In genomic region chr17:75688209-75688771, GRCh38 we compare ENCODE assay signal across 9 cellular contexts. TPM values are rescaled to one million over a fixed set of nuclear protein-coding genes. Genes with fewer than 3 reads are reported as not detected.
DNase-seq lines count a peak whose midpoint lies in the region; ATAC-seq, FAIRE-seq and TF ChIP-seq lines count a peak whose summit lies in the region.
"Had no signal": no experiment of that assay in that cellular context is flagged by ENCODE, and none has a peak within 500 bp of the region (broad histone marks: within the 10 kb centered on the region; RNA-seq: fewer than 3 reads in every experiment).

No MANE protein-coding gene starts in this region.

- H2BK15ac ChIP-seq in mesendoderm (replicated peaks; ENCODE audit: low read depth), result no peak overlapping the region

- ATAC-seq in right lobe of liver (peak in 2 of 4 donors; percentile 19 to 40), HepG2 (no peak), HG03196 (IDR thresholded peaks at IDR 0.05; ENCODE audit: unreplicated experiment) (no peak), GM18907 (IDR thresholded peaks at IDR 0.05; ENCODE audit: unreplicated experiment) (no peak)

- H3K27ac ChIP-seq in right lobe of liver, result peak overlapping the region in 2 of 3 donors; percentile 18 to 28
- no peak overlapping the region for H3K27ac ChIP-seq in HepG2 (ENCODE audit: extremely low read length, insufficient read depth, low read length)
- H3K27ac ChIP-seq in astrocyte (ENCODE audit: low read depth, low read length), result peak overlapping the region; percentile 39
- no peak overlapping the region for H3K27ac ChIP-seq in mesendoderm (ENCODE audit: low read depth, low read length)
- H3K27ac ChIP-seq: VCaP had no signal

- H2AK5ac ChIP-seq in mesendoderm (ENCODE audit: low read length), result no peak overlapping the region

- no peak overlapping the region for H2AFZ ChIP-seq in HepG2 (ENCODE audit: low read length)
- no peak overlapping the region for H2AFZ ChIP-seq in astrocyte (ENCODE audit: low read depth, low read length)

- no peak overlapping the region for H3K4me3 ChIP-seq in right lobe of liver
- no peak overlapping the region for H3K4me3 ChIP-seq in HepG2 (replicated peaks in 1 of 3; ENCODE audit: insufficient read depth in 1 of 3, low read depth in 2 of 3, low read length in 3 of 3)
- no peak overlapping the region for H3K4me3 ChIP-seq in astrocyte (ENCODE audit: insufficient read depth, low read depth, low read length)
- no peak overlapping the region for H3K4me3 ChIP-seq in mesendoderm (ENCODE audit: low read length)

- H3K36me3 ChIP-seq in right lobe of liver, result peaks cover 0 to 3% (median 1%) of the 10 kb centered on the region in 4 donors
- H3K36me3 ChIP-seq in HepG2 (replicated peaks in 1 of 2; ENCODE audit: control insufficient read depth in 1 of 2, insufficient read depth in 2 of 2, low read length in 2 of 2), result peaks cover 26 to 73% of the 10 kb centered on the region in 2 experiments
- peaks cover 6% of the 10 kb centered on the region for H3K36me3 ChIP-seq in astrocyte (ENCODE audit: insufficient read depth, low read length)
- peaks cover 3% of the 10 kb centered on the region for H3K36me3 ChIP-seq in mesendoderm (ENCODE audit: control insufficient read depth, insufficient read depth, low read length)

- no peak overlapping the region for H3K23ac ChIP-seq in mesendoderm (ENCODE audit: low read length)

- FAIRE-seq in HepG2 (lab: Jason Lieb, UNC), result no peak
- FAIRE-seq in astrocyte (lab: Jason Lieb, UNC), result no peak

- H3K9me3 ChIP-seq in right lobe of liver (no peaks in the 10 kb centered on the region), HepG2 (ENCODE audit: low read length) (no peaks in the 10 kb centered on the region), astrocyte (ENCODE audit: insufficient read depth, low read depth, low read length) (no peaks in the 10 kb centered on the region)

- peaks cover 35% of the 10 kb centered on the region for H3K36me3 Mint-ChIP-seq in astrocyte (ENCODE audit: low read depth, unreplicated experiment)
- H3K36me3 Mint-ChIP-seq in mesothelial cell of epicardium, result peaks cover 2% of the 10 kb centered on the region

- POLR2A ChIA-PET in HepG2 (lab: Yijun Ruan, JAX), result no interaction called here

- H3K27me3 Mint-ChIP-seq in astrocyte (ENCODE audit: low read depth, unreplicated experiment), result no peaks in the 10 kb centered on the region
- no peaks in the 10 kb centered on the region for H3K27me3 Mint-ChIP-seq in mesothelial cell of epicardium (ENCODE audit: low read depth)

- TF ChIP-seq CTCF in right lobe of liver (IDR thresholded peaks at IDR 0.05) (no peak), HepG2 (CRISPR knock-in tag; IDR thresholded peaks at IDR 0.05) (no peak), astrocyte (IDR thresholded peaks at IDR 0.05; ENCODE audit: insufficient read depth, low read depth, low read length) (no peak), mesothelial cell of epicardium (IDR thresholded peaks at IDR 0.05; ENCODE audit: unreplicated experiment) (no peak)

- no TSS peak for BruUV-seq in HepG2 (replicated peaks; lab: Mats Ljungman, UMichigan)

- H3K79me2 ChIP-seq in HepG2 (ENCODE audit: insufficient read depth, low read length) (peaks cover 56% of the 10 kb centered on the region), astrocyte (ENCODE audit: insufficient read depth, low read length) (peaks cover 94% of the 10 kb centered on the region), mesendoderm (ENCODE audit: control insufficient read depth, insufficient read depth, low read length) (peaks cover 27% of the 10 kb centered on the region)

- H3K4me1 ChIP-seq in right lobe of liver (no peaks in the 10 kb centered on the region), HepG2 (ENCODE audit: insufficient read depth, low read length) (peaks cover 15% of the 10 kb centered on the region), astrocyte (ENCODE audit: insufficient read depth, low read length) (peaks cover 69% of the 10 kb centered on the region), mesendoderm (ENCODE audit: control insufficient read depth, low read depth, low read length) (no peaks in the 10 kb centered on the region)

- H3K79me1 ChIP-seq in mesendoderm (ENCODE audit: low read length), result peaks cover 39% of the 10 kb centered on the region

- H2BK120ac ChIP-seq in mesendoderm (ENCODE audit: low read depth, low read length), result no peak overlapping the region

- DNase-seq in right lobe of liver (peak in 1 of 3 donors; percentile 42), HepG2 (ENCODE audit: low spot score) (no peak), astrocyte (ENCODE audit: low read depth) (peak; percentile 65), mesothelial cell of epicardium (ENCODE audit: low spot score in 2 of 2, unreplicated experiment in 2 of 2) (no peak), NAMALWA (ENCODE audit: low spot score) (no peak), mesendoderm (no peak)

- in situ Hi-C loops in HepG2 (cut with HindIII; ENCODE audit: extremely low pct_ligation_motif_present, low pct_unique_long_range_greater_than_20kb), result no loop called here

- no peaks in the 10 kb centered on the region; the same call in 1 of the 2 replicates for H4K20me1 ChIP-seq in HepG2 (ENCODE audit: insufficient read depth, low read length)
- peaks cover 26% of the 10 kb centered on the region for H4K20me1 ChIP-seq in astrocyte (ENCODE audit: insufficient read depth, low read length)

- no peak overlapping the region for H4K5ac ChIP-seq in mesendoderm (ENCODE audit: low read length)

- peak overlapping the region; percentile 95 for H3K27ac Mint-ChIP-seq in astrocyte (ENCODE audit: unreplicated experiment)
- peak overlapping the region; percentile 95 for H3K27ac Mint-ChIP-seq in mesothelial cell of epicardium

- no peak overlapping the region for H3K56ac ChIP-seq in mesendoderm (ENCODE audit: low read length)

- CTCF ChIA-PET in HepG2 (lab: Yijun Ruan, JAX; ENCODE audit: low intra/inter-chr PET ratio, low total read pairs), result no interaction called here

- H3K4me1 Mint-ChIP-seq in astrocyte (ENCODE audit: low read depth, unreplicated experiment), result peaks cover 70% of the 10 kb centered on the region
- H3K4me1 Mint-ChIP-seq in mesothelial cell of epicardium, result peaks cover 60% of the 10 kb centered on the region

- TF ChIP-seq RAD21 in HepG2 (CRISPR knock-in tag; IDR thresholded peaks at IDR 0.05), result no peak

- H3K4ac ChIP-seq in mesendoderm (ENCODE audit: low read depth, low read length), result no peak overlapping the region

- no peak overlapping the region for H4K8ac ChIP-seq in mesendoderm (ENCODE audit: low read depth, low read length)

- no peak overlapping the region for H3K4me3 Mint-ChIP-seq in astrocyte (ENCODE audit: unreplicated experiment)
- no peak overlapping the region for H3K4me3 Mint-ChIP-seq in mesothelial cell of epicardium

- no peak overlapping the region for H2BK5ac ChIP-seq in mesendoderm (ENCODE audit: low read length)

- TF ChIP-seq EP300 in HepG2 (IDR thresholded peaks at IDR 0.05; ENCODE audit: low read depth in 2 of 2, low read length in 2 of 2) (no peak), HepG2 (CRISPR knock-in tag; IDR thresholded peaks at IDR 0.05; ENCODE audit: borderline replicate concordance) (no peak)

- no peaks in the 10 kb centered on the region for H3K27me3 ChIP-seq in right lobe of liver
- no peaks in the 10 kb centered on the region for H3K27me3 ChIP-seq in HepG2 (ENCODE audit: control insufficient read depth in 1 of 2, insufficient read depth in 2 of 2, low read length in 2 of 2)
- no peaks in the 10 kb centered on the region for H3K27me3 ChIP-seq in astrocyte (ENCODE audit: insufficient read depth, low read length)
- no peaks in the 10 kb centered on the region for H3K27me3 ChIP-seq in mesendoderm (ENCODE audit: insufficient read depth, low read length, poor library complexity)

- TF ChIP-seq POLR2A in right lobe of liver (IDR thresholded peaks at IDR 0.05) (no peak), HepG2 (IDR thresholded peaks at IDR 0.05; ENCODE audit: insufficient read depth in 1 of 2, low read depth in 2 of 2, low read length in 2 of 2) (no peak)

- H3K9me3 Mint-ChIP-seq in astrocyte (ENCODE audit: unreplicated experiment) (no peaks in the 10 kb centered on the region), mesothelial cell of epicardium (no peaks in the 10 kb centered on the region)

- no peak overlapping the region for H3K4me2 ChIP-seq in HepG2 (ENCODE audit: low read depth, low read length)
- H3K4me2 ChIP-seq in astrocyte (ENCODE audit: low read length), result peak overlapping the region; percentile 30
- no peak overlapping the region for H3K4me2 ChIP-seq in mesendoderm (ENCODE audit: low read length)

- H3K9ac ChIP-seq in HepG2 (ENCODE audit: insufficient read depth, low read depth, low read length), result no peak overlapping the region
- peak overlapping the region; percentile 36 for H3K9ac ChIP-seq in astrocyte (ENCODE audit: low read length)
- no peak overlapping the region for H3K9ac ChIP-seq in mesendoderm (ENCODE audit: low read length)

- H3K18ac ChIP-seq in mesendoderm (ENCODE audit: low read length), result no peak overlapping the region

- 63% methylated on average over 9 of the region's 11 CpGs for whole genome bisulfite sequencing in right lobe of liver (ENCODE audit: insufficient coverage, low coverage, low lambda C conversion rate, missing lambda C conversion rate)
- WGBS in HepG2 (ENCODE audit: low lambda C conversion rate), result 95% methylated on average over 11 of the region's 11 CpGs
- WGBS in mesendoderm (ENCODE audit: extremely low coverage, insufficient coverage, low lambda C conversion rate), result no CpG with 5 or more reads among the region's 11 CpGs

- intact Hi-C loops in right lobe of liver (cut with DNase I) (no loop called here), HepG2 (cut with micrococcal nuclease; ENCODE audit: unreplicated experiment) (no loop called here)

RNA-seq across cellular contexts. Expression of gene SAP30BP, which starts 21.2 kb away (rescaled TPM):
- 10 to 100 TPM; 24.0 to 36.0 (median 27.0) TPM for total RNA-seq in right lobe of liver
- total RNA-seq in HepG2 (2016; rRNA removed; fragmentation: Illumina TruSeq; extraction: Trizol), result 99.4 and 109 TPM in 2 replicates
- 35.7 and 41.2 TPM in 2 replicates for total RNA-seq in HepG2 (2016; cell fraction: cytosol; rRNA removed; fragmentation: Illumina TruSeq; extraction: Trizol; ENCODE audit: low read depth)
- 105 and 112 TPM in 2 replicates for total RNA-seq in HepG2 (2016; cell fraction: insoluble cytoplasmic fraction; rRNA removed; fragmentation: Illumina TruSeq; extraction: Trizol)
- total RNA-seq in HepG2 (2016; cell fraction: membrane; rRNA removed; fragmentation: Illumina TruSeq; extraction: Trizol), result 35.1 and 45.2 TPM in 2 replicates
- total RNA-seq in HepG2 (2016; cell fraction: nucleus; rRNA removed; fragmentation: Illumina TruSeq; extraction: Trizol), result 76.4 and 82.2 TPM in 2 replicates
- polyA plus RNA-seq in HepG2 (2011; rRNA removed), result 67.7 and 80.1 TPM in 2 replicates
- 59.4 and 67.4 TPM in 2 replicates for polyA plus RNA-seq in HepG2 (2011; cell fraction: cytosol; rRNA removed)
- polyA plus RNA-seq in HepG2 (2011; cell fraction: nucleus; rRNA removed), result 191 and 218 TPM in 2 replicates
- 57.3 and 65.0 TPM in 2 replicates for polyA plus RNA-seq in HepG2 (2012)
- polyA plus RNA-seq in HepG2 (2016; cell fraction: cytosol; fragmentation: Illumina TruSeq; extraction: Trizol; ENCODE audit: low read depth), result 20.2 and 20.5 TPM in 2 replicates
- polyA plus RNA-seq in HepG2 (2016; cell fraction: insoluble cytoplasmic fraction; fragmentation: Illumina TruSeq; extraction: Trizol; ENCODE audit: low read depth), result 110 and 119 TPM in 2 replicates
- 27.8 and 32.7 TPM in 2 replicates for polyA plus RNA-seq in HepG2 (2016; cell fraction: membrane; fragmentation: Illumina TruSeq; extraction: Trizol; ENCODE audit: low read depth)
- polyA plus RNA-seq in HepG2 (2016; cell fraction: nucleus; fragmentation: Illumina TruSeq; extraction: Trizol; ENCODE audit: insufficient read depth, low read depth), result 131 and 143 TPM in 2 replicates
- 42.3 and 45.2 TPM in 2 replicates for polyA minus RNA-seq in HepG2 (2011; rRNA and poly(A)+ RNA removed; ENCODE audit: low replicate concordance)
- 17.6 and 28.8 TPM in 2 replicates for polyA minus RNA-seq in HepG2 (2011; cell fraction: cytosol; rRNA and poly(A)+ RNA removed)
- polyA minus RNA-seq in HepG2 (2011; cell fraction: nucleus; rRNA and poly(A)+ RNA removed), result 90.4 and 101 TPM in 2 replicates
- total RNA-seq in astrocyte, result 98.1 and 99.2 TPM in 2 replicates
- total RNA-seq in mesothelial cell of epicardium, result 96.0 to 109 TPM (median 106 TPM) in 3 replicates
- polyA plus RNA-seq in mesendoderm (2013, experiment 1 of 2), result 68.5 TPM
- polyA plus RNA-seq in mesendoderm (2013, experiment 2 of 2), result 69.7 TPM

RNA-seq across cellular contexts. Expression of gene RECQL5, which starts 21.3 kb away (rescaled TPM):
- total RNA-seq in right lobe of liver, result 10 to 100 TPM; 13.5 to 24.8 (median 18.4) TPM
- total RNA-seq in HepG2 (2016; rRNA removed; fragmentation: Illumina TruSeq; extraction: Trizol), result 17.8 and 32.0 TPM in 2 replicates
- total RNA-seq in HepG2 (2016; cell fraction: cytosol; rRNA removed; fragmentation: Illumina TruSeq; extraction: Trizol; ENCODE audit: low read depth), result 38.8 and 39.2 TPM in 2 replicates
- 17.8 and 31.1 TPM in 2 replicates for total RNA-seq in HepG2 (2016; cell fraction: insoluble cytoplasmic fraction; rRNA removed; fragmentation: Illumina TruSeq; extraction: Trizol)
- 9.2 and 11.3 TPM in 2 replicates for total RNA-seq in HepG2 (2016; cell fraction: membrane; rRNA removed; fragmentation: Illumina TruSeq; extraction: Trizol)
- total RNA-seq in HepG2 (2016; cell fraction: nucleus; rRNA removed; fragmentation: Illumina TruSeq; extraction: Trizol), result 41.9 and 45.5 TPM in 2 replicates
- polyA plus RNA-seq in HepG2 (2011; rRNA removed), result 27.7 and 33.4 TPM in 2 replicates
- 8.7 and 11.9 TPM in 2 replicates for polyA plus RNA-seq in HepG2 (2011; cell fraction: cytosol; rRNA removed)
- 256 and 300 TPM in 2 replicates for polyA plus RNA-seq in HepG2 (2011; cell fraction: nucleus; rRNA removed)
- 38.2 and 41.9 TPM in 2 replicates for polyA plus RNA-seq in HepG2 (2012)
- polyA plus RNA-seq in HepG2 (2016; cell fraction: cytosol; fragmentation: Illumina TruSeq; extraction: Trizol; ENCODE audit: low read depth), result 1.7 and 1.9 TPM in 2 replicates
- 12.2 and 17.3 TPM in 2 replicates for polyA plus RNA-seq in HepG2 (2016; cell fraction: insoluble cytoplasmic fraction; fragmentation: Illumina TruSeq; extraction: Trizol; ENCODE audit: low read depth)
- 3.6 and 4.1 TPM in 2 replicates for polyA plus RNA-seq in HepG2 (2016; cell fraction: membrane; fragmentation: Illumina TruSeq; extraction: Trizol; ENCODE audit: low read depth)
- polyA plus RNA-seq in HepG2 (2016; cell fraction: nucleus; fragmentation: Illumina TruSeq; extraction: Trizol; ENCODE audit: insufficient read depth, low read depth), result 112 and 116 TPM in 2 replicates
- 51.0 and 71.9 TPM in 2 replicates for polyA minus RNA-seq in HepG2 (2011; rRNA and poly(A)+ RNA removed; ENCODE audit: low replicate concordance)
- polyA minus RNA-seq in HepG2 (2011; cell fraction: cytosol; rRNA and poly(A)+ RNA removed), result 15.1 and 15.3 TPM in 2 replicates
- 69.1 and 72.6 TPM in 2 replicates for polyA minus RNA-seq in HepG2 (2011; cell fraction: nucleus; rRNA and poly(A)+ RNA removed)
- total RNA-seq in astrocyte, result 24.6 and 25.9 TPM in 2 replicates
- 56.9 to 63.3 TPM (median 62.6 TPM) in 3 replicates for total RNA-seq in mesothelial cell of epicardium
- 12.6 TPM for polyA plus RNA-seq in mesendoderm (2013, experiment 1 of 2)
- polyA plus RNA-seq in mesendoderm (2013, experiment 2 of 2), result 11.4 TPM

RNA-seq across cellular contexts. Expression of gene ITGB4, which starts 33.0 kb away (rescaled TPM):
- total RNA-seq in right lobe of liver (1 to 10 TPM in 5 of 6 experiments, under 1 TPM in 1; 0.92 to 4.1 (median 2.0) TPM), HepG2 (2016; rRNA removed; fragmentation: Illumina TruSeq; extraction: Trizol) (4.0 and 6.9 TPM in 2 replicates), astrocyte (2.1 and 6.6 TPM in 2 replicates), mesothelial cell of epicardium (112 to 117 TPM (median 116 TPM) in 3 replicates)
- 9.2 and 10.4 TPM in 2 replicates for total RNA-seq in HepG2 (2016; cell fraction: cytosol; rRNA removed; fragmentation: Illumina TruSeq; extraction: Trizol; ENCODE audit: low read depth)
- total RNA-seq in HepG2 (2016; cell fraction: insoluble cytoplasmic fraction; rRNA removed; fragmentation: Illumina TruSeq; extraction: Trizol), result 3.9 and 6.3 TPM in 2 replicates
- 10.1 and 14.6 TPM in 2 replicates for total RNA-seq in HepG2 (2016; cell fraction: membrane; rRNA removed; fragmentation: Illumina TruSeq; extraction: Trizol)
- total RNA-seq in HepG2 (2016; cell fraction: nucleus; rRNA removed; fragmentation: Illumina TruSeq; extraction: Trizol), result 3.7 and 3.9 TPM in 2 replicates
- polyA plus RNA-seq in HepG2 (2011; rRNA removed), result 14.5 and 14.7 TPM in 2 replicates
- polyA plus RNA-seq in HepG2 (2011; cell fraction: cytosol; rRNA removed), result 5.1 and 8.2 TPM in 2 replicates
- polyA plus RNA-seq in HepG2 (2011; cell fraction: nucleus; rRNA removed), result 28.7 and 39.5 TPM in 2 replicates
- polyA plus RNA-seq in HepG2 (2012), result 13.2 and 14.2 TPM in 2 replicates
- 36.1 and 40.9 TPM in 2 replicates for polyA plus RNA-seq in HepG2 (2016; cell fraction: cytosol; fragmentation: Illumina TruSeq; extraction: Trizol; ENCODE audit: low read depth)
- polyA plus RNA-seq in HepG2 (2016; cell fraction: insoluble cytoplasmic fraction; fragmentation: Illumina TruSeq; extraction: Trizol; ENCODE audit: low read depth), result 10.5 and 16.8 TPM in 2 replicates
- 41.4 and 43.0 TPM in 2 replicates for polyA plus RNA-seq in HepG2 (2016; cell fraction: membrane; fragmentation: Illumina TruSeq; extraction: Trizol; ENCODE audit: low read depth)
- 20.5 and 28.1 TPM in 2 replicates for polyA plus RNA-seq in HepG2 (2016; cell fraction: nucleus; fragmentation: Illumina TruSeq; extraction: Trizol; ENCODE audit: insufficient read depth, low read depth)
- 25.3 and 28.4 TPM in 2 replicates for polyA minus RNA-seq in HepG2 (2011; rRNA and poly(A)+ RNA removed; ENCODE audit: low replicate concordance)
- 8.4 and 12.7 TPM in 2 replicates for polyA minus RNA-seq in HepG2 (2011; cell fraction: cytosol; rRNA and poly(A)+ RNA removed)
- 3.2 and 6.3 TPM in 2 replicates for polyA minus RNA-seq in HepG2 (2011; cell fraction: nucleus; rRNA and poly(A)+ RNA removed)
- 1.0 TPM for polyA plus RNA-seq in mesendoderm (2013, experiment 1 of 2)
- 1.4 TPM for polyA plus RNA-seq in mesendoderm (2013, experiment 2 of 2)

RNA-seq across cellular contexts. Expression of gene SMIM5, which starts 55.1 kb away (rescaled TPM):
- total RNA-seq in right lobe of liver (under 1 TPM in 5 of 6 experiments, not detected in 1; 0.06 to 0.78 (median 0.29) TPM), HepG2 (2016; rRNA removed; fragmentation: Illumina TruSeq; extraction: Trizol) (not detected in 2 replicates), astrocyte (0.07 TPM in 1 of 2 replicates, not detected in the other), mesothelial cell of epicardium (0.95 to 1.7 TPM (median 1.5 TPM) in 3 replicates)
- not detected in 2 replicates for total RNA-seq in HepG2 (2016; cell fraction: cytosol; rRNA removed; fragmentation: Illumina TruSeq; extraction: Trizol; ENCODE audit: low read depth)
- total RNA-seq in HepG2 (2016; cell fraction: insoluble cytoplasmic fraction; rRNA removed; fragmentation: Illumina TruSeq; extraction: Trizol), result 0.09 TPM in 1 of 2 replicates, not detected in the other
- total RNA-seq in HepG2 (2016; cell fraction: membrane; rRNA removed; fragmentation: Illumina TruSeq; extraction: Trizol), result not detected in 2 replicates
- total RNA-seq in HepG2 (2016; cell fraction: nucleus; rRNA removed; fragmentation: Illumina TruSeq; extraction: Trizol), result not detected in 2 replicates
- 0.05 TPM in 1 of 2 replicates, not detected in the other for polyA plus RNA-seq in HepG2 (2011; rRNA removed)
- polyA plus RNA-seq in HepG2 (2011; cell fraction: cytosol; rRNA removed), result 0.05 TPM in 1 of 2 replicates, not detected in the other
- 0.35 and 0.80 TPM in 2 replicates for polyA plus RNA-seq in HepG2 (2011; cell fraction: nucleus; rRNA removed)
- 0.20 and 0.48 TPM in 2 replicates for polyA plus RNA-seq in HepG2 (2012)
- polyA plus RNA-seq in HepG2 (2016; cell fraction: cytosol; fragmentation: Illumina TruSeq; extraction: Trizol; ENCODE audit: low read depth), result not detected in 2 replicates
- 0.14 TPM in 1 of 2 replicates, not detected in the other for polyA plus RNA-seq in HepG2 (2016; cell fraction: insoluble cytoplasmic fraction; fragmentation: Illumina TruSeq; extraction: Trizol; ENCODE audit: low read depth)
- not detected in 2 replicates for polyA plus RNA-seq in HepG2 (2016; cell fraction: membrane; fragmentation: Illumina TruSeq; extraction: Trizol; ENCODE audit: low read depth)
- polyA plus RNA-seq in HepG2 (2016; cell fraction: nucleus; fragmentation: Illumina TruSeq; extraction: Trizol; ENCODE audit: insufficient read depth, low read depth), result not detected in 2 replicates
- polyA minus RNA-seq in HepG2 (2011; rRNA and poly(A)+ RNA removed; ENCODE audit: low replicate concordance), result not detected in 2 replicates
- not detected in 2 replicates for polyA minus RNA-seq in HepG2 (2011; cell fraction: cytosol; rRNA and poly(A)+ RNA removed)
- 0.26 TPM in 1 of 2 replicates, not detected in the other for polyA minus RNA-seq in HepG2 (2011; cell fraction: nucleus; rRNA and poly(A)+ RNA removed)
- not detected for polyA plus RNA-seq in mesendoderm (2013, experiment 1 of 2)
- polyA plus RNA-seq in mesendoderm (2013, experiment 2 of 2), result 0.03 TPM

Comparison
In these comparisons a context has a peak if more than half of its experiments do, and no peak if none do; other contexts are left out.
1. H3K27ac ChIP-seq: peak in right lobe of liver (2 of 3) and astrocyte (single experiment); none in HepG2 (single experiment) and mesendoderm (single experiment).